ENCODE assay signal across 16 cellular contexts in the genomic region with DNA sequence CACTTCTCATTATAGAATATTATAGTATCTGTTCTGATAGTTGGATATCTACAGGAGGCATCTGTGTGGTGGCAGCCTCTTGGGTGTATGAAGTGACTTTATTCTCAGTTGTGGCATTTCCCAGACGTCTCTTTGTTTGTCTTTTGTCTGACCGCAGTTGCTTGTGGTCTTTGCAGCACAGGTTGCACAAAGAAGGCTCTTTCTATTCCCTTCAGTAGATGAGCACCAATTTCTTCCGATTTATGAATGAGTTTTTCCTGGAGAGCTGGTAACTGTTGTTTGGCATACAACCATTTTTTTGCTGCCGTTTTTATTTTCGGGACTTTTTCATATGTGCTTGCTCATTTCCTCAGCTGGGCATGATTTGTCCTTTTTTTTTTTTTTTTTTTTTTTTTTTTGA. TPM values are rescaled to one million over a fixed set of nuclear protein-coding genes. Genes with fewer than 3 reads are reported as not detected.
A peak's percentile ranks its signal among the peaks of the same experiment; 100 is the strongest.
DNase-seq lines count a peak whose midpoint lies in the region; ATAC-seq and TF ChIP-seq lines count a peak whose summit lies in the region.
"Had no signal": no experiment of that assay in that cellular context is flagged by ENCODE, and none has a peak within 500 bp of the region (broad histone marks: within the 10 kb centered on the region; RNA-seq: fewer than 3 reads in every experiment).

No MANE protein-coding gene starts in this region.

- H3K27me3 Mint-ChIP-seq in activated T-cell treated with anti-CD3 and anti-CD28 coated beads, Interleukin-2, amount 50 U/mL, for 72 hours (ENCODE audit: low read depth): peaks cover 12% of the 10 kb centered on the region
- peaks cover 6% of the 10 kb centered on the region for H3K27me3 Mint-ChIP-seq in activated T-helper 17 cell treated with anti-CD3 and anti-CD28 coated beads, Interleukin-2, amount 50 U/mL, for 72 hours
- peaks cover 0 to 3% of the 10 kb centered on the region in 2 donors for H3K27me3 Mint-ChIP-seq in natural killer cell (ENCODE audit: low read depth in 2 of 2)

- peak; percentile 51 to 76 for ATAC-seq in activated T-cell treated with anti-CD3 and anti-CD28 coated beads, Interleukin-2, amount 50 U/mL, for 72 hours (replicated peaks in 1 of 2)
- peak; percentile 48 for ATAC-seq in activated T-helper 17 cell treated with anti-CD3 and anti-CD28 coated beads, Interleukin-2, amount 50 U/mL, for 72 hours (replicated peaks)
- ATAC-seq in natural killer cell: no peak
- ATAC-seq in HG03521 (IDR thresholded peaks at IDR 0.05; ENCODE audit: unreplicated experiment): no peak

- H3K27ac Mint-ChIP-seq in activated T-cell treated with anti-CD3 and anti-CD28 coated beads, Interleukin-2, amount 50 U/mL, for 72 hours: no peak overlapping the region
- H3K27ac Mint-ChIP-seq in activated T-helper 17 cell treated with anti-CD3 and anti-CD28 coated beads, Interleukin-2, amount 50 U/mL, for 72 hours: no peak overlapping the region
- H3K27ac Mint-ChIP-seq in natural killer cell: no peak overlapping the region
- H3K27ac Mint-ChIP-seq: mesothelial cell of epicardium had no signal

- no peak overlapping the region for H3K4me3 Mint-ChIP-seq in activated T-cell treated with anti-CD3 and anti-CD28 coated beads, Interleukin-2, amount 50 U/mL, for 72 hours
- no peak overlapping the region for H3K4me3 Mint-ChIP-seq in activated T-helper 17 cell treated with anti-CD3 and anti-CD28 coated beads, Interleukin-2, amount 50 U/mL, for 72 hours
- H3K4me3 Mint-ChIP-seq in natural killer cell: no peak overlapping the region
- H3K4me3 Mint-ChIP-seq: mesothelial cell of epicardium had no signal

- DNase-seq in activated T-cell treated with anti-CD3 and anti-CD28 coated beads, Interleukin-2, amount 50 U/mL, for 72 hours: peak in 1 of 2 donors; percentile 1
- no peak for DNase-seq in activated T-cell treated with anti-CD3 and anti-CD28 coated beads, Interleukin-2, amount 50 U/mL, for 48 hours
- DNase-seq in MV-4-11 (lab: John Stamatoyannopoulos, UW) (peak; percentile 55), pulmonary artery endothelial cell (ENCODE audit: low read depth, low spot score) (peak; percentile 44), natural killer cell (no peak), HUDEP-2 (lab: John Stamatoyannopoulos, UW; ENCODE audit: unreplicated experiment in 76 of 76) (no peak)
- DNase-seq: activated T-cell treated with anti-CD3 and anti-CD28 coated beads for 4 hours; amniotic stem cell; NCI-H187; NCI-H748 treated with DMSO at 0.1 percent for 48 hours; Right ventricle myocardium superior; stimulated activated CD4-positive, alpha-beta T cell treated with anti-CD3 and anti-CD28 coated beads, Interleukin-2, amount 100 ng/mL, for 24 hours; transverse colon had no signal

- H3K9me3 Mint-ChIP-seq in activated T-cell treated with anti-CD3 and anti-CD28 coated beads, Interleukin-2, amount 50 U/mL, for 72 hours: no peaks in the 10 kb centered on the region
- no peaks in the 10 kb centered on the region for H3K9me3 Mint-ChIP-seq in activated T-helper 17 cell treated with anti-CD3 and anti-CD28 coated beads, Interleukin-2, amount 50 U/mL, for 72 hours
- no peaks in the 10 kb centered on the region for H3K9me3 Mint-ChIP-seq in natural killer cell
- H3K9me3 Mint-ChIP-seq: mesothelial cell of epicardium had no signal

- peaks cover 0 to 1% of the 10 kb centered on the region in 2 donors for H3K36me3 Mint-ChIP-seq in activated T-cell treated with anti-CD3 and anti-CD28 coated beads, Interleukin-2, amount 50 U/mL, for 72 hours (ENCODE audit: insufficient read depth in 2 of 2)
- H3K36me3 Mint-ChIP-seq in activated T-helper 17 cell treated with anti-CD3 and anti-CD28 coated beads, Interleukin-2, amount 50 U/mL, for 72 hours (ENCODE audit: low read depth): no peaks in the 10 kb centered on the region
- H3K36me3 Mint-ChIP-seq in natural killer cell: no peaks in the 10 kb centered on the region
- H3K36me3 Mint-ChIP-seq: mesothelial cell of epicardium had no signal

- H3K4me1 Mint-ChIP-seq in activated T-cell treated with anti-CD3 and anti-CD28 coated beads, Interleukin-2, amount 50 U/mL, for 72 hours (ENCODE audit: low read depth): no peaks in the 10 kb centered on the region
- no peaks in the 10 kb centered on the region for H3K4me1 Mint-ChIP-seq in activated T-helper 17 cell treated with anti-CD3 and anti-CD28 coated beads, Interleukin-2, amount 50 U/mL, for 72 hours
- no peaks in the 10 kb centered on the region for H3K4me1 Mint-ChIP-seq in natural killer cell

- no peak for TF ChIP-seq CTCF in natural killer cell (IDR thresholded peaks at IDR 0.05)

- intact Hi-C loops in natural killer cell (cut with micrococcal nuclease): no loop called here

RNA-seq across cellular contexts. Expression of a gene that starts 56.4 kb away (rescaled TPM):
- under 1 TPM; 0.43 to 0.97 TPM for total RNA-seq in activated T-cell treated with anti-CD3 and anti-CD28 coated beads, Interleukin-2, amount 50 U/mL, for 72 hours
- under 1 TPM; 0.34 to 0.80 TPM for total RNA-seq in activated T-helper 17 cell treated with anti-CD3 and anti-CD28 coated beads, Interleukin-2, amount 50 U/mL, for 72 hours
- total RNA-seq in pulmonary artery endothelial cell (105 and 126 TPM in 2 replicates), natural killer cell (1 to 10 TPM in 1 of 3 donors, under 1 TPM in 1, not detected in 1; 0.83 to 1.2 TPM)

Comparison
In these comparisons a context has a peak if more than half of its experiments do, and no peak if none do; other contexts are left out.
1. ATAC-seq: peak in activated T-cell treated with anti-CD3 and anti-CD28 coated beads, Interleukin-2, amount 50 U/mL, for 72 hours (2 of 2) and activated T-helper 17 cell treated with anti-CD3 and anti-CD28 coated beads, Interleukin-2, amount 50 U/mL, for 72 hours (single experiment); none in natural killer cell (0 of 3) and HG03521 (single experiment).
2. DNase-seq: peak in MV-4-11 (single experiment) and pulmonary artery endothelial cell (single experiment); none in activated T-cell treated with anti-CD3 and anti-CD28 coated beads, Interleukin-2, amount 50 U/mL, for 48 hours (0 of 2), natural killer cell (single experiment) and HUDEP-2 (0 of 76).
3. RNA of a gene that starts 56.4 kb away (total RNA-seq): 105 to 126 TPM in pulmonary artery endothelial cell; 0.43 to 0.97 TPM in activated T-cell treated with anti-CD3 and anti-CD28 coated beads, Interleukin-2, amount 50 U/mL, for 72 hours, 0.83 to 1.2 TPM in natural killer cell and 0.34 to 0.80 TPM in activated T-helper 17 cell treated with anti-CD3 and anti-CD28 coated beads, Interleukin-2, amount 50 U/mL, for 72 hours; every median in the first group is over 10 times any median in the second.